In genomic region chr17:65867014-65867413, GRCh38 we compare ENCODE assay signal across 27 cellular contexts.
"Had no signal": no experiment of that assay in that cellular context is flagged by ENCODE, and none has a peak within 500 bp of the region (broad histone marks: within the 10 kb centered on the region; RNA-seq: fewer than 3 reads in every experiment).

No MANE protein-coding gene starts in this region.

- H3K4me3 ChIP-seq: ovary, psoas muscle, right lobe of liver, sigmoid colon, stomach, thoracic aorta, tibial artery, transverse colon, upper lobe of left lung, uterus had no signal

- H3K36me3 Mint-ChIP-seq: naive B cell; natural killer cell; stimulated activated effector memory CD8-positive, alpha-beta T cell treated with anti-CD3 and anti-CD28 coated beads, Interleukin-12 subunit alpha, Interleukin-12 subunit beta, amount 100 ng/mL, for 72 hours had no signal

- DNase-seq: naive B cell; natural killer cell; occipital lobe; ovary; posterior cingulate gyrus; psoas muscle; right cardiac atrium; right lobe of liver; sigmoid colon; small intestine; stimulated activated CD4-positive, alpha-beta T cell treated with anti-CD3 and anti-CD28 coated beads, Interleukin-15, amount 100 ng/mL, for 24 hours; stimulated activated CD4-positive, alpha-beta T cell treated with anti-CD3 and anti-CD28 coated beads, Interleukin-2, amount 100 ng/mL, for 24 hours; stimulated activated CD4-positive, alpha-beta T cell treated with anti-CD3 and anti-CD28 coated beads, Interleukin-2, amount 100 ng/mL, for 48 hours; stimulated activated CD4-positive, alpha-beta T cell treated with anti-CD3 and anti-CD28 coated beads, Interleukin-4, amount 100 ng/mL, for 24 hours; stimulated activated naive B cell treated with anti-CD40 and anti-IgM and Interleukin-4, amounts not matched to agents 10 μg/mL and 1 μg/mL and 100 μg/mL, for 72 hours; stimulated activated naive CD4-positive, alpha-beta T cell treated with Interleukin-2 at 50 U/mL for 16 hours; stomach; tibial artery; transverse colon; uterus had no signal

- H3K36me3 ChIP-seq: ovary, right lobe of liver, sigmoid colon, stomach, thoracic aorta, tibial artery, transverse colon, upper lobe of left lung, uterus had no signal

- H3K27ac Mint-ChIP-seq: natural killer cell; nephron; progenitor cell of endocrine pancreas; stimulated activated effector memory CD8-positive, alpha-beta T cell treated with anti-CD3 and anti-CD28 coated beads, Interleukin-12 subunit alpha, Interleukin-12 subunit beta, amount 100 ng/mL, for 72 hours; stimulated activated naive B cell treated with anti-CD40 and anti-IgM and Interleukin-4, amounts not matched to agents 10 μg/mL and 1 μg/mL and 100 μg/mL, for 72 hours; stimulated activated naive CD8-positive, alpha-beta T cell treated with anti-CD3 and anti-CD28 coated beads, Interleukin-15, Interleukin-2, amounts not matched to agents 100 ng/mL and 50 ng/mL, for 24 hours had no signal

- H3K4me1 ChIP-seq: parathyroid adenoma, psoas muscle, right lobe of liver, sigmoid colon, stomach, tibial artery, upper lobe of left lung, uterus had no signal

- H3K27ac ChIP-seq: ovary, parathyroid adenoma, psoas muscle, right lobe of liver, sigmoid colon, stomach, thoracic aorta, tibial artery, transverse colon, upper lobe of left lung, uterus had no signal

- H3K9ac ChIP-seq: parathyroid adenoma had no signal

- H3K9me3 ChIP-seq: ovary, psoas muscle, right lobe of liver, sigmoid colon, stomach, thoracic aorta, tibial artery, transverse colon, upper lobe of left lung, uterus had no signal

- H3K27me3 ChIP-seq: ovary, right lobe of liver, sigmoid colon, stomach, tibial artery, transverse colon, upper lobe of left lung, uterus had no signal

- H3K4me1 Mint-ChIP-seq: naive B cell; natural killer cell; nephron; stimulated activated naive B cell treated with anti-CD40 and anti-IgM and Interleukin-4, amounts not matched to agents 10 μg/mL and 1 μg/mL and 100 μg/mL, for 72 hours had no signal

- H3K9me3 Mint-ChIP-seq: natural killer cell; nephron; stimulated activated effector memory CD8-positive, alpha-beta T cell treated with anti-CD3 and anti-CD28 coated beads, Interleukin-12 subunit alpha, Interleukin-12 subunit beta, amount 100 ng/mL, for 72 hours; stimulated activated naive CD8-positive, alpha-beta T cell treated with anti-CD3 and anti-CD28 coated beads, Interleukin-15, Interleukin-2, amounts not matched to agents 100 ng/mL and 50 ng/mL, for 24 hours had no signal

- H3K4me3 Mint-ChIP-seq: naive B cell; natural killer cell; nephron; stimulated activated effector memory CD8-positive, alpha-beta T cell treated with anti-CD3 and anti-CD28 coated beads, Interleukin-12 subunit alpha, Interleukin-12 subunit beta, amount 100 ng/mL, for 72 hours; stimulated activated naive B cell treated with anti-CD40 and anti-IgM and Interleukin-4, amounts not matched to agents 10 μg/mL and 1 μg/mL and 100 μg/mL, for 72 hours; stimulated activated naive CD8-positive, alpha-beta T cell treated with anti-CD3 and anti-CD28 coated beads, Interleukin-15, Interleukin-2, amounts not matched to agents 100 ng/mL and 50 ng/mL, for 24 hours had no signal

- H2AFZ ChIP-seq: parathyroid adenoma had no signal

- H3K27me3 Mint-ChIP-seq: progenitor cell of endocrine pancreas; stimulated activated naive CD8-positive, alpha-beta T cell treated with anti-CD3 and anti-CD28 coated beads, Interleukin-15, Interleukin-2, amounts not matched to agents 100 ng/mL and 50 ng/mL, for 24 hours had no signal

- ATAC-seq: natural killer cell; psoas muscle; right cardiac atrium; stimulated activated naive B cell treated with anti-CD40 and anti-IgM and Interleukin-4, amounts not matched to agents 10 μg/mL and 1 μg/mL and 100 μg/mL, for 72 hours had no signal
